Comparison of ENCODE assay signal across 14 cellular contexts in the genomic region with DNA sequence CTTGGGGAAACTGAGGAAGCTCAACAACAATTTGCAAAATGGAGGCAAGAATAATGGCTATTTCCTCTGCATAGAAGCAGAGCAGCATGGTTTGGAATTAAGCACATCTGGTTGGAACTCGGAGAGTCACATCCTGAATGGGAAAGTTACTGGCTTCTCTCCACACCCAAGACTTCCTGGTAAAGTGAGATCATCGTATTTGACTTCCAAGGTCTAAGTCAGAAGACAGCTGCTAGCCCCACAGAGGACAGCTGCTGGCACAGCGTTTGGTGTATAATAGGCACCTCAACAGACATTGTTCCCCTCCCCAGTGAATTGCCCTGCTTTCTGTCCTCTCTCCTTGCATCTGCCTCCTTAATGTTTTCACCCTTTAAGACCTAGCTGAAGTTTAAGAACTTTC. TPM values are rescaled to one million over a fixed set of nuclear protein-coding genes. Genes with fewer than 3 reads are reported as not detected.
DNase-seq lines count a peak whose midpoint lies in the region; ATAC-seq and TF ChIP-seq lines count a peak whose summit lies in the region.
"Had no signal": no experiment of that assay in that cellular context is flagged by ENCODE, and none has a peak within 500 bp of the region (broad histone marks: within the 10 kb centered on the region; RNA-seq: fewer than 3 reads in every experiment).

No MANE protein-coding gene starts in this region.

- H3K9me3 ChIP-seq in mesenchymal stem cell (ENCODE audit: control insufficient read depth, low read length) (peaks cover 16% of the 10 kb centered on the region), T-helper 17 cell (ENCODE audit: control insufficient read depth, low read length, poor library complexity, severe bottlenecking) (no peaks in the 10 kb centered on the region)

- H3K36me3 ChIP-seq in mesenchymal stem cell (ENCODE audit: control insufficient read depth in 1 of 2, insufficient read depth in 2 of 2, low read depth in 1 of 2, low read length in 2 of 2) = no peaks in the 10 kb centered on the region

- H3K4me2 ChIP-seq in mesenchymal stem cell (ENCODE audit: low read length, poor library complexity, severe bottlenecking) = no peak overlapping the region

- no peak overlapping the region for H3K4me3 Mint-ChIP-seq in T-helper 17 cell
- H3K4me3 Mint-ChIP-seq: activated naive CD8-positive, alpha-beta T cell; CD4-positive, alpha-beta memory T cell; dendritic cell treated with granulocyte-macrophage colony-stimulating factor and Interleukin-4, amounts not matched to agents 40 ng/mL and 50 ng/mL, for 4 days; T-helper 1 cell treated with Interleukin-12 subunit alpha and Interleukin-12 subunit beta and Interleukin-4 antibody, amounts not matched to agents 30 μg/mL and 1 μg/mL, for 36 hours had no signal

- H2BK12ac ChIP-seq in mesenchymal stem cell (ENCODE audit: low read length in 2 of 2) = no peak overlapping the region

- no peak overlapping the region for H3K14ac ChIP-seq in mesenchymal stem cell (ENCODE audit: low read length in 2 of 2)

- H3K4me1 Mint-ChIP-seq in T-helper 17 cell = no peaks in the 10 kb centered on the region
- H3K4me1 Mint-ChIP-seq: CD4-positive, alpha-beta memory T cell had no signal

- H3K27ac Mint-ChIP-seq in T-helper 17 cell = no peak overlapping the region
- H3K27ac Mint-ChIP-seq: activated naive CD8-positive, alpha-beta T cell; CD4-positive, alpha-beta memory T cell; dendritic cell treated with granulocyte-macrophage colony-stimulating factor and Interleukin-4, amounts not matched to agents 40 ng/mL and 50 ng/mL, for 4 days; T-helper 1 cell treated with Interleukin-12 subunit alpha and Interleukin-12 subunit beta and Interleukin-4 antibody, amounts not matched to agents 30 μg/mL and 1 μg/mL, for 36 hours had no signal

- H2AFZ ChIP-seq in mesenchymal stem cell (ENCODE audit: low read depth, low read length) = no peak overlapping the region

- H2AK5ac ChIP-seq in mesenchymal stem cell (ENCODE audit: low read length, severe bottlenecking) = no peak overlapping the region

- no peak overlapping the region for H2BK5ac ChIP-seq in mesenchymal stem cell (ENCODE audit: low read depth, low read length, poor library complexity, severe bottlenecking)

- H3K27me3 ChIP-seq in mesenchymal stem cell (ENCODE audit: control insufficient read depth in 1 of 2, insufficient read depth in 1 of 2, low read length in 2 of 2) = no peaks in the 10 kb centered on the region

- no peaks in the 10 kb centered on the region for H3K79me1 ChIP-seq in mesenchymal stem cell (replicated peaks; ENCODE audit: low read length, poor library complexity, severe bottlenecking)

- no peak overlapping the region for H4K91ac ChIP-seq in mesenchymal stem cell (ENCODE audit: low read length)

- no peak for ATAC-seq in GM18868 (IDR thresholded peaks at IDR 0.05; ENCODE audit: unreplicated experiment)
- no peak for ATAC-seq in T-helper 17 cell
- ATAC-seq in omental fat pad (ENCODE audit: low FRiP score) = no peak

- H3K4ac ChIP-seq in mesenchymal stem cell (ENCODE audit: low read depth in 1 of 2, low read length in 2 of 2) = no peak overlapping the region

- H3K4me3 ChIP-seq in AG10803 (ENCODE audit: low read length) (no peak overlapping the region), cardiac fibroblast (replicated peaks in 1 of 2; ENCODE audit: low read depth in 2 of 2, low read length in 2 of 2) (no peak overlapping the region), mesenchymal stem cell (ENCODE audit: insufficient read depth in 1 of 2, low read depth in 1 of 2, low read length in 2 of 2) (peak overlapping the region in 1 of 2 experiments; percentile 30)

- no peaks in the 10 kb centered on the region for H3K4me1 ChIP-seq in mesenchymal stem cell (ENCODE audit: control insufficient read depth, insufficient read depth, low read depth, low read length)

- peak overlapping the region; percentile 67 for H3K9ac ChIP-seq in mesenchymal stem cell (ENCODE audit: low read length)

- DNase-seq in AG10803 (ENCODE audit: low read depth) (peak; percentile 89), HT1080 (ENCODE audit: low read depth) (peak; percentile 90), cardiac fibroblast (ENCODE audit: low read depth in 2 of 2) (peak; percentile 85 to 93), mesenchymal stem cell (peak; percentile 52), T-helper 17 cell (no peak), omental fat pad (ENCODE audit: low spot score) (no peak), HT-29 (ENCODE audit: low spot score) (no peak)
- DNase-seq: CD4-positive, alpha-beta memory T cell; midbrain; NCI-H1694 had no signal

- TF ChIP-seq CTCF in AG10803 (conservative IDR thresholded peaks at IDR 0.05; ENCODE audit: low read length) = no peak
- no peak for TF ChIP-seq CTCF in cardiac fibroblast (IDR thresholded peaks at IDR 0.05; ENCODE audit: low read depth, low read length)
- no peak for TF ChIP-seq CTCF in omental fat pad (IDR thresholded peaks at IDR 0.05)

- peaks cover 18% of the 10 kb centered on the region for H3K27me3 Mint-ChIP-seq in T-helper 17 cell
- H3K27me3 Mint-ChIP-seq: activated naive CD8-positive, alpha-beta T cell had no signal

- whole genome bisulfite sequencing in mesenchymal stem cell = 44% methylated on average over 3 of the region's 3 CpGs

- H2BK120ac ChIP-seq in mesenchymal stem cell (ENCODE audit: low read depth, low read length) = no peak overlapping the region

- H3K27ac ChIP-seq in mesenchymal stem cell (ENCODE audit: low read length, poor library complexity, severe bottlenecking) = no peak overlapping the region

- no peak overlapping the region for H3K23ac ChIP-seq in mesenchymal stem cell (ENCODE audit: low read length in 2 of 2)

- H3K36me3 Mint-ChIP-seq in T-helper 17 cell (ENCODE audit: low read depth) = no peaks in the 10 kb centered on the region
- H3K36me3 Mint-ChIP-seq: CD4-positive, alpha-beta memory T cell had no signal

- H3K18ac ChIP-seq in mesenchymal stem cell (ENCODE audit: low read depth in 1 of 2, low read length in 2 of 2) = no peak overlapping the region

- no peak overlapping the region for H4K8ac ChIP-seq in mesenchymal stem cell (ENCODE audit: low read length)

- H2BK15ac ChIP-seq in mesenchymal stem cell (ENCODE audit: low read depth, poor library complexity, severe bottlenecking) = no peak overlapping the region

RNA-seq across cellular contexts. Expression of gene NRF1, which starts 37.0 kb away (rescaled TPM):
- 13.3 and 14.6 TPM in 2 replicates for total RNA-seq in HT1080 (2014; rRNA removed; shearing (Covaris generic))
- polyA plus RNA-seq in HT1080 (2015; cell fraction: cytosol; rRNA removed) = 12.4 and 13.9 TPM in 2 replicates
- 14.1 and 20.1 TPM in 2 replicates for polyA plus RNA-seq in HT1080 (2015; cell fraction: nucleus; rRNA removed)
- 4.4 TPM for polyA plus RNA-seq in mesenchymal stem cell (2013, experiment 1 of 2)
- polyA plus RNA-seq in mesenchymal stem cell (2013, experiment 2 of 2) = 4.3 TPM
- total RNA-seq in T-helper 17 cell (10 to 100 TPM; 33.7 to 33.9 TPM), omental fat pad (10 to 100 TPM; 11.7 to 32.3 (median 16.6) TPM)
- total RNA-seq in HT-29 (2014; rRNA removed; shearing (Covaris generic)) = 10.5 and 13.1 TPM in 2 replicates

Comparison
In these comparisons a context has a peak if more than half of its experiments do, and no peak if none do; other contexts are left out.
1. DNase-seq: peak in AG10803 (single experiment), HT1080 (single experiment), cardiac fibroblast (2 of 2) and mesenchymal stem cell (single experiment); none in T-helper 17 cell (0 of 3), omental fat pad (single experiment) and HT-29 (single experiment).